ENCODE assay signal across 13 cellular contexts in the genomic region with DNA sequence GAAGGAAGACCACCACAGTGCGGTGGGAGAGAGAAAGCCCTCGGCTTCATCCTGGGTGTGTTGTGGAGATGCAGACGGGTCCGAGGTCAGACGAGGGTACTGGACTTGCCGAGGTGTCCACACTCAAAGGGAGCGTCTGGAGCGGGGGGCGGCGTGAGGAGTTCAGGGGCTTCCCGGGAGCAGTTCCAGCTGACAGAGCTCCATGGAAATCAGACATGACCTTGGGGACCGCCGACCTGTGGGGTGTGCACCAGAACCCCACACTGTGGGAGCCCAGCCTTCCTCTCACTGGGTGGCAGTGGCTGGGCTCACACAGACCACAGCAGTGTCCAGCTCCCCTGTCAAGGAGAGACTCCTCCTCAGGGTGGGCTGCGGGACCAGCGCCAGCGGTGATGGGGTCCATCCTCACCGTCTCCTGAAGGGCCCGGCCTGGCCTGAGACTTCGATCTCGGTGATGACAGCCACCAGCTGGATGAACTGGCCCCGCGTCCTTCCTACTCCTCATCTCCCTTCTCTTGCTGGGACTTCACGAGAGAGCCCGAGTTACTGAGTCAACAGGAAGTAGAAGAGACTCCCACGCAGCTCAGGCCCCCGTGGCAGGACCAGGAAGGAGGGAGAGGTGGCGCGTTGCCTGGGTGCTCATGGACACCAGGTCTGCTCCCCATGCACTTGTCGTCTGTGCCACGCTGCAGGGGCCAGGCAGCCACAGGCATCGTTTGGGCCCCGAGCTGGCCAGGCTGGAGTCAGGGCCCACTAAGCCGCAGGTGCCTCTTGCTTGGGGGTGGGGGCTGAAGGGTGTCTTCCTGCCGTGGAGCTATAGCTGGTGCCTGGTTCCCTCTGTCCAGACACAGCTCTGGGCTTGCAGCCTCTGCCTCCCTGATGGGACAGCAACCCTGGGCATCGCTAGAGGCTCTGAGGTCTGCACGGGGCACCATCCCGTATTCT.
DNase-seq lines count a peak whose midpoint lies in the region; ATAC-seq, FAIRE-seq and TF ChIP-seq lines count a peak whose summit lies in the region.
"Had no signal": no experiment of that assay in that cellular context is flagged by ENCODE, and none has a peak within 500 bp of the region (broad histone marks: within the 10 kb centered on the region; RNA-seq: fewer than 3 reads in every experiment).

No MANE protein-coding gene starts in this region.

- ATAC-seq in activated T-cell treated with anti-CD3 and anti-CD28 coated beads, Interleukin-2, amount 50 U/mL, for 4 hours, result peak; percentile 32 to 41
- ATAC-seq in HG03378 (IDR thresholded peaks at IDR 0.05; ENCODE audit: unreplicated experiment), result no peak
- ATAC-seq: T-helper 17 cell had no signal

- no peak for DNase-seq in activated T-cell treated with anti-CD3 and anti-CD28 coated beads, Interleukin-2, amount 50 U/mL, for 4 hours
- no peak for DNase-seq in activated T-cell treated with anti-CD3 and anti-CD28 coated beads, Interleukin-2, amount 50 U/mL, for 48 hours
- DNase-seq in kidney (peak; percentile 75), thyroid gland (peak; percentile 44 to 58), NCI-H526 (lab: John Stamatoyannopoulos, UW) (no peak)
- no peak for DNase-seq in effector CD8-positive, alpha-beta T cell (lab: John Stamatoyannopoulos, UW)
- DNase-seq: activated T-cell treated with anti-CD3 and anti-CD28 coated beads, Interleukin-2, amount 50 U/mL, for 24 hours; T-helper 17 cell had no signal

- no peak overlapping the region for H3K4me3 Mint-ChIP-seq in activated T-cell treated with anti-CD3 and anti-CD28 coated beads, Interleukin-2, amount 50 U/mL, for 4 hours
- H3K4me3 Mint-ChIP-seq: activated T-cell treated with anti-CD3 and anti-CD28 coated beads, Interleukin-2, amount 50 U/mL, for 24 hours; mesothelial cell of epicardium; T-helper 17 cell had no signal

- no peaks in the 10 kb centered on the region for H3K27me3 ChIP-seq in thyroid gland
- H3K27me3 ChIP-seq: gastroesophageal sphincter had no signal

- TF ChIP-seq CTCF in VCaP (conservative IDR thresholded peaks at IDR 0.05) (no peak), kidney (IDR thresholded peaks at IDR 0.05; ENCODE audit: borderline replicate concordance, extremely low read depth, insufficient read depth) (no peak), thyroid gland (IDR thresholded peaks at IDR 0.05) (no peak)

- H3K27me3 Mint-ChIP-seq in activated T-cell treated with anti-CD3 and anti-CD28 coated beads, Interleukin-2, amount 50 U/mL, for 4 hours (ENCODE audit: low read depth), result no peaks in the 10 kb centered on the region
- H3K27me3 Mint-ChIP-seq: activated T-cell treated with anti-CD3 and anti-CD28 coated beads, Interleukin-2, amount 50 U/mL, for 24 hours; T-helper 17 cell had no signal

- intact Hi-C loops in kidney (cut with DNase I), result no loop called here
- intact Hi-C loops in thyroid gland (cut with DNase I), result no loop called here

- H3K4me3 ChIP-seq in kidney (ENCODE audit: low read length in 2 of 2), result no peak overlapping the region
- H3K4me3 ChIP-seq in thyroid gland (replicated peaks in 1 of 3), result no peak overlapping the region
- H3K4me3 ChIP-seq: gastroesophageal sphincter had no signal

- no peak for TF ChIP-seq POLR2A in thyroid gland (IDR thresholded peaks at IDR 0.05)

- no peaks in the 10 kb centered on the region for H3K36me3 Mint-ChIP-seq in activated T-cell treated with anti-CD3 and anti-CD28 coated beads, Interleukin-2, amount 50 U/mL, for 4 hours (ENCODE audit: insufficient read depth)
- H3K36me3 Mint-ChIP-seq: mesothelial cell of epicardium had no signal

- WGBS in thyroid gland, 2 donors, result 68 to 83% methylated on average over 25 to 31 of the region's 37 CpGs

- peaks cover 7% of the 10 kb centered on the region for H3K9me3 Mint-ChIP-seq in activated T-cell treated with anti-CD3 and anti-CD28 coated beads, Interleukin-2, amount 50 U/mL, for 4 hours

- H3K4me1 ChIP-seq in kidney (ENCODE audit: control insufficient read depth in 1 of 2, insufficient read depth in 1 of 2, low read depth in 1 of 2, low read length in 2 of 2), result peaks cover 0 to 3% of the 10 kb centered on the region in 2 donors
- peaks cover 26 to 33% of the 10 kb centered on the region in 2 donors for H3K4me1 ChIP-seq in thyroid gland

- no peak for FAIRE-seq in kidney (lab: Jason Lieb, UNC)
- FAIRE-seq: H54 had no signal

- H3K27ac ChIP-seq in VCaP, result peak overlapping the region; percentile 51; the same call in 1 of the 2 replicates
- no peak overlapping the region for H3K27ac ChIP-seq in kidney (ENCODE audit: low read depth in 2 of 2, low read length in 2 of 2)
- H3K27ac ChIP-seq in thyroid gland, result peak overlapping the region; percentile 81 to 93 (median 82)

- H3K9ac ChIP-seq in kidney (ENCODE audit: low read length in 2 of 2), result no peak overlapping the region

- H3K9me3 ChIP-seq in kidney (ENCODE audit: control insufficient read depth in 1 of 2, low read length in 2 of 2), result peaks cover 0 to 11% of the 10 kb centered on the region in 2 donors
- no peaks in the 10 kb centered on the region for H3K9me3 ChIP-seq in thyroid gland

- H3K4me1 Mint-ChIP-seq in activated T-cell treated with anti-CD3 and anti-CD28 coated beads, Interleukin-2, amount 50 U/mL, for 4 hours (ENCODE audit: low read depth), result no peaks in the 10 kb centered on the region
- H3K4me1 Mint-ChIP-seq: T-helper 17 cell had no signal

- H3K36me3 ChIP-seq in kidney (ENCODE audit: control insufficient read depth in 1 of 2, insufficient read depth in 2 of 2, low read length in 2 of 2), result no peaks in the 10 kb centered on the region
- no peaks in the 10 kb centered on the region for H3K36me3 ChIP-seq in thyroid gland
- H3K36me3 ChIP-seq: gastroesophageal sphincter had no signal

Comparison
In these comparisons a context has a peak if more than half of its experiments do, and no peak if none do; other contexts are left out.
1. DNase-seq: peak in kidney (single experiment) and thyroid gland (2 of 2); none in activated T-cell treated with anti-CD3 and anti-CD28 coated beads, Interleukin-2, amount 50 U/mL, for 4 hours (single experiment), activated T-cell treated with anti-CD3 and anti-CD28 coated beads, Interleukin-2, amount 50 U/mL, for 48 hours (0 of 2), effector CD8-positive, alpha-beta T cell (single experiment) and NCI-H526 (0 of 2).
2. H3K27ac ChIP-seq: peak in VCaP (single experiment) and thyroid gland (3 of 3); none in kidney (0 of 2).